9 cellular contexts compared by ENCODE assay signal in genomic region chr1:18947570-18947969, GRCh38. TPM values are rescaled to one million over a fixed set of nuclear protein-coding genes. Genes with fewer than 3 reads are reported as not detected.
DNase-seq lines count a peak whose midpoint lies in the region; ATAC-seq and TF ChIP-seq lines count a peak whose summit lies in the region.
"Had no signal": no experiment of that assay in that cellular context is flagged by ENCODE, and none has a peak within 500 bp of the region (broad histone marks: within the 10 kb centered on the region; RNA-seq: fewer than 3 reads in every experiment).

No MANE protein-coding gene starts in this region.

- H2BK5ac ChIP-seq in mesendoderm (ENCODE audit: low read length) = no peak overlapping the region

- H3K23ac ChIP-seq in mesendoderm (ENCODE audit: low read length) = no peak overlapping the region

- H3K79me2 ChIP-seq in mesendoderm (ENCODE audit: control insufficient read depth, insufficient read depth, low read length) = peaks cover 19% of the 10 kb centered on the region

- intact Hi-C loops in ascending aorta (cut with DNase I) = no loop called here

- H3K4me3 ChIP-seq in ascending aorta = no peak overlapping the region
- no peak overlapping the region for H3K4me3 ChIP-seq in mesendoderm (ENCODE audit: low read length)
- no peak overlapping the region for H3K4me3 ChIP-seq in thoracic aorta

- H3K4me1 ChIP-seq in ascending aorta (peaks cover 38 to 72% of the 10 kb centered on the region in 2 donors), mesendoderm (ENCODE audit: control insufficient read depth, low read depth, low read length) (peaks cover 12% of the 10 kb centered on the region), thoracic aorta (ENCODE audit: control insufficient read depth in 1 of 2, low read depth in 2 of 2) (peaks cover 43 to 92% of the 10 kb centered on the region in 2 donors)

- TF ChIP-seq CTCF in ascending aorta (IDR thresholded peaks at IDR 0.05) (no peak), thoracic aorta (IDR thresholded peaks at IDR 0.05) (no peak)

- H3K18ac ChIP-seq in mesendoderm (ENCODE audit: low read length) = no peak overlapping the region

- ATAC-seq in thoracic aorta (ENCODE audit: insufficient number of reproducible peaks, low FRiP score, low read depth) = no peak
- no peak for ATAC-seq in GM21529 (IDR thresholded peaks at IDR 0.05; ENCODE audit: unreplicated experiment)

- peaks cover 12% of the 10 kb centered on the region for H3K79me1 ChIP-seq in mesendoderm (ENCODE audit: low read length)

- no peak overlapping the region for H4K8ac ChIP-seq in mesendoderm (ENCODE audit: low read depth, low read length)

- H2BK15ac ChIP-seq in mesendoderm (replicated peaks; ENCODE audit: low read depth) = no peak overlapping the region

- peak overlapping the region; percentile 40 for H3K56ac ChIP-seq in mesendoderm (ENCODE audit: low read length)

- no peak overlapping the region for H3K4me2 ChIP-seq in mesendoderm (ENCODE audit: low read length)

- H3K27ac ChIP-seq in ascending aorta = peak overlapping the region; percentile 94 to 97
- no peak overlapping the region for H3K27ac ChIP-seq in mesendoderm (ENCODE audit: low read depth, low read length)
- peak overlapping the region; percentile 88 to 97 for H3K27ac ChIP-seq in thoracic aorta

- peak; percentile 20 for DNase-seq in activated T-cell treated with anti-CD3 and anti-CD28 coated beads, Interleukin-2, amount 50 U/mL, for 1 hour
- no peak for DNase-seq in activated T-cell treated with anti-CD3 and anti-CD28 coated beads for 4 hours
- no peak for DNase-seq in ascending aorta (ENCODE audit: low spot score in 2 of 2)
- DNase-seq in mesendoderm = no peak
- no peak for DNase-seq in thoracic aorta (ENCODE audit: low spot score)
- no peak for DNase-seq in amniotic stem cell (lab: John Stamatoyannopoulos, UW)
- no peak for DNase-seq in cerebellum (ENCODE audit: low spot score)
- DNase-seq: NCI-H1092 treated with DMSO at 0.1 percent for 48 hours had no signal

- H2BK120ac ChIP-seq in mesendoderm (ENCODE audit: low read depth, low read length) = no peak overlapping the region

- H4K5ac ChIP-seq in mesendoderm (ENCODE audit: low read length) = no peak overlapping the region

- no peak overlapping the region for H3K9ac ChIP-seq in mesendoderm (ENCODE audit: low read length)

- WGBS in mesendoderm (ENCODE audit: extremely low coverage, insufficient coverage, low lambda C conversion rate) = no CpG with 5 or more reads among the region's 9 CpGs

- H2AK5ac ChIP-seq in mesendoderm (ENCODE audit: low read length) = no peak overlapping the region

- H3K36me3 ChIP-seq in ascending aorta (no peaks in the 10 kb centered on the region), mesendoderm (ENCODE audit: control insufficient read depth, insufficient read depth, low read length) (no peaks in the 10 kb centered on the region), thoracic aorta (no peaks in the 10 kb centered on the region)

- H3K9me3 ChIP-seq in ascending aorta (no peaks in the 10 kb centered on the region), thoracic aorta (no peaks in the 10 kb centered on the region)

- no peaks in the 10 kb centered on the region for H3K27me3 ChIP-seq in ascending aorta
- no peaks in the 10 kb centered on the region for H3K27me3 ChIP-seq in mesendoderm (ENCODE audit: insufficient read depth, low read length, poor library complexity)
- no peaks in the 10 kb centered on the region for H3K27me3 ChIP-seq in thoracic aorta (replicated peaks; ENCODE audit: insufficient read depth)

- H3K4ac ChIP-seq in mesendoderm (ENCODE audit: low read depth, low read length) = no peak overlapping the region

RNA-seq across cellular contexts. Expression of gene IFFO2, which starts 8.9 kb away (rescaled TPM):
- 131 TPM for total RNA-seq in ascending aorta
- polyA plus RNA-seq in mesendoderm (2013, experiment 1 of 2) = 10.7 TPM
- 11.3 TPM for polyA plus RNA-seq in mesendoderm (2013, experiment 2 of 2)
- total RNA-seq in thoracic aorta = 10 to 100 TPM; 24.8 to 27.7 TPM
- 6.5 TPM for total RNA-seq in cerebellum

RNA-seq across cellular contexts. Expression of gene ALDH4A1, which starts 45.2 kb away (rescaled TPM):
- total RNA-seq in ascending aorta = 16.6 TPM
- 12.5 TPM for polyA plus RNA-seq in mesendoderm (2013, experiment 1 of 2)
- 11.6 TPM for polyA plus RNA-seq in mesendoderm (2013, experiment 2 of 2)
- total RNA-seq in thoracic aorta = 10 to 100 TPM in 1 of 2 donors, 1 to 10 TPM in 1; 9.6 to 24.2 TPM
- 6.6 TPM for total RNA-seq in cerebellum
